ENCODE assay signal across 9 cellular contexts in the genomic region with DNA sequence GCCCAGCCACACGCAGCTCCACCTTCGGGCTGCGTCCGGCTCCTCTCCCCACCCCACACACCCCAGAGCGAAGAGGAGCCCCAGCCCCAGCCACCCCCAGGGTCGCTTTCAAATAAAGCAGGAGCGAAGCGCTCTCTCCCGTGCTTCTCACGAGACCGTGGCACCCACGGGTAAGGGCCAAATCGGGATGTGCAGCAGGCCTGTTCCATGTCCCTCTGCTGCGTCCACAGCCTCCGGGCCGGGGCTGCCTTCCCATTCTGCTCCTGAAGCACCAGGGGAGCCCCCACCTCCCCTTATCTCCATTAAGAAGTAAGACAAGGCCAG. TPM values are rescaled to one million over a fixed set of nuclear protein-coding genes. Genes with fewer than 3 reads are reported as not detected.
"Had no signal": no experiment of that assay in that cellular context is flagged by ENCODE, and none has a peak within 500 bp of the region (broad histone marks: within the 10 kb centered on the region; RNA-seq: fewer than 3 reads in every experiment).

No MANE protein-coding gene starts in this region.

- H3K27ac Mint-ChIP-seq: GM23338, HFFc6 had no signal

- H3K9ac ChIP-seq: GM23248 had no signal

- H3K27ac ChIP-seq: GM23248 had no signal

- H3K4me2 ChIP-seq: GM23338 had no signal

- H3K4me1 ChIP-seq: HAP-1 had no signal

- DNase-seq: GM23248, GOT3, H9, HCEC 1CT, HFFc6 had no signal

- ATAC-seq: GM23338, HCT116 had no signal

- H3K36me3 ChIP-seq: HAP-1 had no signal

- H3K9me3 ChIP-seq: HAP-1 had no signal

- H2AFZ ChIP-seq: GM23248, GM23338 had no signal

- H3K4me3 Mint-ChIP-seq: GM23338, H9, HFFc6 had no signal

- H3K4me3 ChIP-seq: GM23248, GM23338, HAP-1 had no signal

- H3K4me1 Mint-ChIP-seq: GM23338, H9 had no signal

RNA-seq across cellular contexts. Expression of a gene that starts 59.8 kb away (rescaled TPM):
- total RNA-seq: GM23248, H4, HFFc6 had no signal
- polyA plus RNA-seq: GM23248 had no signal
